In the genomic region with DNA sequence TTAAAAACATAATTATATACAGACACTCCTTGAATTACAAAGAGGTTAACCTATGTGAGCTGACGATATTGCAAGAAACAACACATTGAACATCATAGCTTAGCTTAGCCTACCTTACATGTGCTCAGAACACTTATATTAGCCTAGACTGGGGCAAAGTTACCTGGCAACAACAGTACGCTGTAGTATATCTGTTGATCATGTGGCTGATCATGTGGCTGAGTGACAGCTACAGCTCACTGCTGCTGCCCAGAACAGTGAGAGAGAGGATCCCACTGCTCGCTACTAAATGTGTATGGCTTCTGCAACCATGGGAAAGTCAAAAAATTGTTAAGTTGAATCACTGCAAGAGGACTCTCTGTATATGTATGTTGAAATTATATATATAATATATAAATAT, we compare ENCODE assay signal across 29 cellular contexts.
"Had no signal": no experiment of that assay in that cellular context is flagged by ENCODE, and none has a peak within 500 bp of the region (broad histone marks: within the 10 kb centered on the region; RNA-seq: fewer than 3 reads in every experiment).

No MANE protein-coding gene starts in this region.

- FAIRE-seq: astrocyte, bronchial epithelial cell had no signal

- H3K9me3 ChIP-seq: gastrocnemius medialis, heart left ventricle had no signal

- ATAC-seq: activated CD4-positive, CD25-positive, alpha-beta regulatory T cell treated with anti-CD3 and anti-CD28 coated beads, Interleukin-2, amount 50 U/mL, for 24 hours; activated CD8-positive, alpha-beta T cell treated with anti-CD3 and anti-CD28 coated beads for 36 hours; activated T-cell treated with anti-CD3 and anti-CD28 coated beads, Interleukin-2, amount 50 U/mL, for 4 hours; activated T-helper 17 cell treated with anti-CD3 and anti-CD28 coated beads, Interleukin-2, amount 50 U/mL, for 72 hours; esophagus mucosa; gastrocnemius medialis; heart left ventricle had no signal

- H3K27me3 ChIP-seq: brain microvascular endothelial cell, dorsolateral prefrontal cortex, gastrocnemius medialis, heart left ventricle had no signal

- H3K4me3 ChIP-seq: coronary artery, dorsolateral prefrontal cortex, gastrocnemius medialis, heart left ventricle had no signal

- DNase-seq: activated B cell treated with CpG ODN at 0.5 μM for 24 hours; activated CD4-positive, alpha-beta T cell treated with anti-CD3 and anti-CD28 coated beads for 48 hours; activated CD4-positive, alpha-beta T cell treated with anti-CD3 and anti-CD28 coated beads, Interleukin-2, amount 50 U/mL, for 1 hour; activated CD4-positive, alpha-beta T cell treated with anti-CD3 and anti-CD28 coated beads, Interleukin-2, amount 50 U/mL, for 48 hours; activated CD8-positive, alpha-beta memory T cell treated with anti-CD3 and anti-CD28 coated beads for 24 hours; activated CD8-positive, alpha-beta T cell treated with anti-CD3 and anti-CD28 coated beads for 36 hours; activated effector memory CD4-positive, alpha-beta T cell treated with Interleukin-2 at 50 U/mL for 16 hours; activated gamma-delta T cell treated with Interleukin-2 at 50 U/mL for 16 hours; activated naive CD4-positive, alpha-beta T cell treated with anti-CD3 and anti-CD28 coated beads, Interleukin-2, amount 50 U/mL, for 16 hours; activated naive CD4-positive, alpha-beta T cell treated with Interleukin-2 at 50 U/mL for 16 hours; activated T-cell treated with anti-CD3 and anti-CD28 coated beads, Interleukin-2, amount 50 U/mL, for 4 hours; amniotic stem cell; anterior cingulate cortex; brain microvascular endothelial cell; dorsolateral prefrontal cortex; effector memory CD4-positive, alpha-beta T cell; endodermal cell; foreskin fibroblast; gastrocnemius medialis; glutamatergic neuron; heart left ventricle; T1000; WERI-Rb-1 had no signal

- H3K36me3 ChIP-seq: brain microvascular endothelial cell, gastrocnemius medialis, heart left ventricle, WERI-Rb-1 had no signal

- H3K27ac ChIP-seq: brain microvascular endothelial cell, coronary artery, dorsolateral prefrontal cortex, gastrocnemius medialis, heart left ventricle, WERI-Rb-1 had no signal

- H3K4me1 ChIP-seq: gastrocnemius medialis, heart left ventricle had no signal
